9 cellular contexts compared by ENCODE assay signal in the genomic region with DNA sequence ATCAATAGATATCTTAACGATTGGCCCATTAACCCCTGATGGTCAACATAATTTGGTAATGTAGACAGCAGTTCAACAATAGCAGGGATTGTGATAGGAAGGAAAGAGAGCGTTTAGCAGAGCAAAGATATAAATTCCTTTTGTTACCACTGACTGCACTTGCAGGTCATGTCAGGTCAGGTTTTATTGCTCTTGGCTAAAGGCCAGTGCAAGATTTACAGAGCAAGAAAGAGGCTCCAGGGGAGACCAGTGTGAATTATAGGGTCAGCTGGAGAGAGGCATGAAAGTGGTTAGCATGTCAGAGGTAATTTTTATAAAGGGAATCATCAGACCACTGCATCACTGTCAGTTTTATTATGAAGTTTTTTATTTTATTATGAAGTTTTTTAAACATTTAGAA.
DNase-seq lines count a peak whose midpoint lies in the region; ATAC-seq and TF ChIP-seq lines count a peak whose summit lies in the region.
"Had no signal": no experiment of that assay in that cellular context is flagged by ENCODE, and none has a peak within 500 bp of the region (broad histone marks: within the 10 kb centered on the region; RNA-seq: fewer than 3 reads in every experiment).

No MANE protein-coding gene starts in this region.

- TF ChIP-seq CTCF in cardiac fibroblast (IDR thresholded peaks at IDR 0.05; ENCODE audit: low read depth, low read length): no peak

- H3K4me3 ChIP-seq in cardiac fibroblast (replicated peaks in 1 of 2; ENCODE audit: low read depth in 2 of 2, low read length in 2 of 2) (no peak overlapping the region), skeletal muscle cell (ENCODE audit: low read depth, low read length) (no peak overlapping the region)

- peak; percentile 1 for DNase-seq in DMS79 treated with DMSO at 0.1 percent for 48 hours (lab: John Stamatoyannopoulos, UW)
- DNase-seq in DMS79 (lab: John Stamatoyannopoulos, UW): no peak
- DNase-seq in NCI-H1417 (lab: John Stamatoyannopoulos, UW): peak in 2 of 3 experiments; percentile 75 to 96
- peak; percentile 26 to 29 for DNase-seq in cardiac fibroblast (ENCODE audit: low read depth in 2 of 2)
- peak; percentile 60 for DNase-seq in skeletal muscle cell (ENCODE audit: low read depth)
- DNase-seq in occipital lobe (lab: John Stamatoyannopoulos, UW): no peak
- DNase-seq in GF-D8 (lab: John Stamatoyannopoulos, UW): no peak
- no peak for DNase-seq in stimulated activated naive CD8-positive, alpha-beta T cell treated with anti-CD3 and anti-CD28 coated beads, Interleukin-15, Interleukin-2, amounts not matched to agents 100 U/mL and 50 U/mL, for 24 hours
- DNase-seq: activated CD8-positive, alpha-beta T cell treated with anti-CD3 and anti-CD28 coated beads for 36 hours had no signal

- no peak for ATAC-seq in stimulated activated naive CD8-positive, alpha-beta T cell treated with anti-CD3 and anti-CD28 coated beads, Interleukin-15, Interleukin-2, amounts not matched to agents 100 U/mL and 50 U/mL, for 24 hours
- ATAC-seq: activated CD8-positive, alpha-beta T cell treated with anti-CD3 and anti-CD28 coated beads for 36 hours had no signal

Comparison
In these comparisons a context has a peak if more than half of its experiments do, and no peak if none do; other contexts are left out.
1. DNase-seq: peak in DMS79 treated with DMSO at 0.1 percent for 48 hours (single experiment), NCI-H1417 (2 of 3), cardiac fibroblast (2 of 2) and skeletal muscle cell (single experiment); none in DMS79 (single experiment), occipital lobe (single experiment), GF-D8 (single experiment) and stimulated activated naive CD8-positive, alpha-beta T cell treated with anti-CD3 and anti-CD28 coated beads, Interleukin-15, Interleukin-2, amounts not matched to agents 100 U/mL and 50 U/mL, for 24 hours (single experiment).